8 cellular contexts compared by ENCODE assay signal in genomic region chr6:53484409-53485280, GRCh38.
DNase-seq lines count a peak whose midpoint lies in the region; TF ChIP-seq lines count a peak whose summit lies in the region.

No MANE protein-coding gene starts in this region.

- peaks cover 0 to 8% (median 0%) of the 10 kb centered on the region in 3 donors for H3K4me1 ChIP-seq in esophagus squamous epithelium

- peaks cover 0 to 25% (median 0%) of the 10 kb centered on the region in 4 donors for H3K27me3 ChIP-seq in esophagus squamous epithelium

- no peaks in the 10 kb centered on the region for H3K9me3 Mint-ChIP-seq in neural crest cell

- H3K4me3 Mint-ChIP-seq in neural crest cell, result no peak overlapping the region

- intact Hi-C loops in esophagus squamous epithelium (cut with DNase I), result loop anchor here (5.0 kb wide), 1 partner anchor 312 kb away; no protein-coding TSS in a partner anchor

- TF ChIP-seq POLR2A in esophagus squamous epithelium (IDR thresholded peaks at IDR 0.05), result no peak

- peaks cover 13% of the 10 kb centered on the region for H3K4me1 Mint-ChIP-seq in neural crest cell

- no peaks in the 10 kb centered on the region for H3K36me3 Mint-ChIP-seq in neural crest cell (ENCODE audit: low read depth)

- TF ChIP-seq CTCF in esophagus squamous epithelium (IDR thresholded peaks at IDR 0.05) (peak; percentile 84 to 97 (median 96)), neural crest cell (conservative IDR thresholded peaks at IDR 0.05) (peak; percentile 99)

- no peak overlapping the region for H3K27ac ChIP-seq in esophagus squamous epithelium

- no peak overlapping the region for H3K27ac Mint-ChIP-seq in neural crest cell (ENCODE audit: unreplicated experiment)

- DNase-seq in COLO668 (lab: John Stamatoyannopoulos, UW; ENCODE audit: unreplicated experiment) (peak; percentile 63), HT-29 (ENCODE audit: low spot score) (peak; percentile 90), NOMO-1 treated with dmso at 0.1 percent for 144 hours (lab: John Stamatoyannopoulos, UW; ENCODE audit: unreplicated experiment) (peak; percentile 62), esophagus squamous epithelium (lab: John Stamatoyannopoulos, UW) (peak; percentile 7), neural crest cell (ENCODE audit: low read depth, low spot score) (peak; percentile 78), superior temporal gyrus (ENCODE audit: extremely low spot score) (peak; percentile 97), GM19238 (ENCODE audit: insufficient read length, low spot score) (no peak)
- peak; percentile 35 for DNase-seq in activated CD8-positive, alpha-beta memory T cell treated with anti-CD3 and anti-CD28 coated beads, Interleukin-2, amount 50 U/mL, for 1 hour (ENCODE audit: extremely low read depth)

- no peak overlapping the region for H3K4me3 ChIP-seq in esophagus squamous epithelium

- H3K27me3 Mint-ChIP-seq in neural crest cell (ENCODE audit: low read depth), result peaks cover 25% of the 10 kb centered on the region

- H3K36me3 ChIP-seq in esophagus squamous epithelium, result no peaks in the 10 kb centered on the region

- H3K9me3 ChIP-seq in esophagus squamous epithelium, result no peaks in the 10 kb centered on the region

- 25 to 37% methylated on average over 10 of the region's 10 CpGs for WGBS in esophagus squamous epithelium, 2 donors
